ENCODE assay signal across 1 cellular context in the genomic region with DNA sequence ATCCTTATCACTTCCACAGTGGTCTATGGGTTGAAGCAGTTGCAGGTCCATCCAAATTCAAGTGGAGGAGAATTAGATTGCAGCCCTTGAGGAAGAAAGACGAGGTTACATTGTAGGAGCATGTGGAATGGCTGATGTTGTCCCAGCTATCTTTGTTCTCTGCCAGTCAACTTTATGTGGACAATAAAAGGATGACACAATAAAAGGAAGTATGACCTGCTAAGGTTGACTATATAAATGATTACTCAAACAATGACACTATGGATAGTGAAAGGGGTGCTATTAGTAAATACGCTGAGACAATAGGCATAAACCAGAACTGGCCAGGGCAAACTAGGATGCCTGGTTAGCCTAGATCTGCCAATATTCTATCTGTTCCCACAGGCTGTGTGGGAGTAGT.
TF ChIP-seq lines count a peak whose summit lies in the region.

No MANE protein-coding gene starts in this region.

TF ChIP-seq in HepG2, 621 proteins besides CTCF, POLR2A, EP300 and RAD21:
- no peak for TF ChIP-seq RFX5 (IDR thresholded peaks at IDR 0.05; ENCODE audit: low read depth, low read length)
- TF ChIP-seq ZNF205 (CRISPR knock-in tag; IDR thresholded peaks at IDR 0.05), result no peak
